9 cellular contexts compared by ENCODE assay signal in the genomic region with DNA sequence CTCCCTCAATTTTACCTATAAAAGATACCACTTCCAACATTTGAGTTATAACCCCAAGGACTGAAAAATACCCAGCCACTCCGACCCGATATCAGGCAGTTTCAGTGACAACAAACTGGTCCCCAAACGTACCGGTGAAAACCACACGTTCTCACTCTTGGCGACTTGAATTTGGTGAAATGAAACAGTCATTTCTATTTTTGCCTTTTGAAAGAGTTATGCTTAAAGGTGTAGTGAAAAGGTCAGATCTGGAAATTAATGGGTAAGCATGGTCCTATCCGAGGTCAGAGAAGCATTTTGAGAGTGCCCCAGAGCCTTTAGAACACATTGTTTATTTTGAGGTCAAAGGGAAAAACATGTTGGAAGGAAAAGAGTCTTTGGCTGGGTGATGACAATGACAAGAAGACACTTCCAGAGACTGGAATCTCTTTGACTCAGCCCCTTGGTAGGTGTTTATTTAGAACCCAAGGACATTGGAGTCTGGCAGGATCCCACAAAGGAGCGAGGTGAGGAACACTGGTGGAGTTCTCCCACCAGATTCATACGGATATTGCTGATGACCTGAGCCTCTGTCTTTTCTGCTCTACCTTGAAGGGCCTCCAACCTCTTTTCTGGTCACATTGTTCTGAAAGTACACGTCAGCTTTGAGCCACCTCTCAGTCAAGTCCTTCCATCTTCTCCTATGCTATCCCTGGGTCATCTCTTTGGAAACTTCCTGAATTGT.
A peak's percentile ranks its signal among the peaks of the same experiment; 100 is the strongest.
DNase-seq lines count a peak whose midpoint lies in the region; ATAC-seq and TF ChIP-seq lines count a peak whose summit lies in the region.
"Had no signal": no experiment of that assay in that cellular context is flagged by ENCODE, and none has a peak within 500 bp of the region (broad histone marks: within the 10 kb centered on the region; RNA-seq: fewer than 3 reads in every experiment).

No MANE protein-coding gene starts in this region.

- no peaks in the 10 kb centered on the region for H3K27me3 Mint-ChIP-seq in naive thymus-derived CD4-positive, alpha-beta T cell

- no peaks in the 10 kb centered on the region for H3K27me3 ChIP-seq in naive thymus-derived CD4-positive, alpha-beta T cell (ENCODE audit: control insufficient read depth in 2 of 2, insufficient read depth in 2 of 2, low read length in 2 of 2)
- H3K27me3 ChIP-seq in thyroid gland: no peaks in the 10 kb centered on the region

- H3K27ac ChIP-seq in naive thymus-derived CD4-positive, alpha-beta T cell (ENCODE audit: low read depth, low read length): no peak overlapping the region
- peak overlapping the region in 1 of 3 donors; percentile 49 for H3K27ac ChIP-seq in thyroid gland

- H3K36me3 Mint-ChIP-seq in naive thymus-derived CD4-positive, alpha-beta T cell: peaks cover 0 to 50% (median 0%) of the 10 kb centered on the region in 5 donors
- H3K36me3 Mint-ChIP-seq: naive B cell had no signal

- TF ChIP-seq CTCF in thyroid gland (IDR thresholded peaks at IDR 0.05): no peak

- peaks cover 0 to 12% (median 0%) of the 10 kb centered on the region in 11 donors for H3K9me3 Mint-ChIP-seq in naive thymus-derived CD4-positive, alpha-beta T cell
- H3K9me3 Mint-ChIP-seq: naive B cell had no signal

- POLR2A ChIA-PET in naive thymus-derived CD4-positive, alpha-beta T cell (lab: Charles Lee): interaction anchor here (1.0 kb wide), 1 partner anchor 8 kb away, joined by 3 read pairs; no protein-coding TSS in a partner anchor

- DNase-seq in naive thymus-derived CD4-positive, alpha-beta T cell: no peak
- no peak for DNase-seq in activated CD8-positive, alpha-beta memory T cell treated with anti-CD3 and anti-CD28 coated beads for 24 hours
- no peak for DNase-seq in thyroid gland
- no peak for DNase-seq in NCI-H69 (lab: John Stamatoyannopoulos, UW)
- DNase-seq: naive B cell, NCI-H2171 had no signal

- H3K4me3 ChIP-seq in naive thymus-derived CD4-positive, alpha-beta T cell (ENCODE audit: low read length): no peak overlapping the region
- H3K4me3 ChIP-seq in thyroid gland (replicated peaks in 1 of 3): no peak overlapping the region

- peak overlapping the region; percentile 16 to 96 (median 74) for H3K27ac Mint-ChIP-seq in naive thymus-derived CD4-positive, alpha-beta T cell

- CTCF ChIA-PET in naive thymus-derived CD4-positive, alpha-beta T cell (lab: Charles Lee): interaction anchor here (0.6 to 1.4 kb wide), 2 partner anchors 114 to 141 kb away, joined by 3 read pairs; no protein-coding TSS in a partner anchor

- intact Hi-C loops in naive thymus-derived CD4-positive, alpha-beta T cell (cut with micrococcal nuclease): loop anchor here (2.0 to 5.0 kb wide), 2 partner anchors 39 to 63 kb away; no protein-coding TSS in a partner anchor
- intact Hi-C loops in thyroid gland (cut with DNase I): no loop called here

- peak; percentile 35 for ATAC-seq in GM18861 (IDR thresholded peaks at IDR 0.05; ENCODE audit: unreplicated experiment)
- ATAC-seq in GM21529 (IDR thresholded peaks at IDR 0.05; ENCODE audit: unreplicated experiment): peak; percentile 55
- peak; percentile 30 for ATAC-seq in HG03521 (IDR thresholded peaks at IDR 0.05; ENCODE audit: unreplicated experiment)
- ATAC-seq in naive thymus-derived CD4-positive, alpha-beta T cell: no peak

- H3K9me3 ChIP-seq in naive thymus-derived CD4-positive, alpha-beta T cell (ENCODE audit: control insufficient read depth in 2 of 3, low read length in 3 of 3): no peaks in the 10 kb centered on the region
- H3K9me3 ChIP-seq in thyroid gland: no peaks in the 10 kb centered on the region

- 92 to 94% methylated on average over 10 of the region's 10 CpGs for WGBS in thyroid gland, 2 donors

- TF ChIP-seq POLR2A in thyroid gland (IDR thresholded peaks at IDR 0.05): no peak

- H3K4me1 ChIP-seq in naive thymus-derived CD4-positive, alpha-beta T cell (ENCODE audit: control insufficient read depth in 2 of 2, insufficient read depth in 2 of 2, low read length in 2 of 2): peaks cover 25 to 48% of the 10 kb centered on the region in 2 donors
- peaks cover 13 to 22% of the 10 kb centered on the region in 2 donors for H3K4me1 ChIP-seq in thyroid gland

- peak overlapping the region in 8 of 10 donors; percentile 1 to 51 (median 22) for H3K4me3 Mint-ChIP-seq in naive thymus-derived CD4-positive, alpha-beta T cell

- peaks cover 23 to 78% (median 38%) of the 10 kb centered on the region in 7 donors for H3K4me1 Mint-ChIP-seq in naive thymus-derived CD4-positive, alpha-beta T cell

- no peaks in the 10 kb centered on the region for H3K36me3 ChIP-seq in naive thymus-derived CD4-positive, alpha-beta T cell (ENCODE audit: control insufficient read depth in 2 of 3, insufficient read depth in 3 of 3, low read length in 3 of 3)
- no peaks in the 10 kb centered on the region for H3K36me3 ChIP-seq in thyroid gland
